In the genomic region with DNA sequence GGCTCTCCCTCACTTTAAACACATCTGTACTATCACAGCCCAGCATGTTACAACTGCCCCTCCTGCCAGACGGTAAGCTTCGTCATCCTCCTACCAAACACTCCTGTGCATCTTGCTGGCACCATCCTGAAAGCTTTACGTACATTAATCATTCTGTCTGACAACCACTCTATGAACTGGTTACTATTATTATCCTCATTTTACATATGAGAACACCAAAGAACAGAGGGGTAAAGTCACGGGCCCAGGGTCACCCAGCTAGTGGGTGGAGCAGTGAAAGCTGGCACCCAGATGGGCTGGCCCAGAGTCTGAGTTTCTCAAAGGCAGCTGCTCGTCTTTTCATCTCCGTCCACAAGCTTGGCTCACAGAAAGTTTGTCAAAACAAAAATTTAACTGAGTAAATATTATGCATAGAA, we compare ENCODE assay signal across 10 cellular contexts. TPM values are rescaled to one million over a fixed set of nuclear protein-coding genes. Genes with fewer than 3 reads are reported as not detected.
DNase-seq lines count a peak whose midpoint lies in the region; TF ChIP-seq lines count a peak whose summit lies in the region.
"Had no signal": no experiment of that assay in that cellular context is flagged by ENCODE, and none has a peak within 500 bp of the region (broad histone marks: within the 10 kb centered on the region; RNA-seq: fewer than 3 reads in every experiment).

No MANE protein-coding gene starts in this region.

- H3K27ac ChIP-seq in RWPE1 (peak overlapping the region; percentile 98), prostate gland (peak overlapping the region; percentile 83 to 87), MM.1S (ENCODE audit: low read length) (no peak overlapping the region)
- H3K27ac ChIP-seq: SK-N-MC had no signal

- in situ Hi-C loops in ACHN (cut with HindIII; ENCODE audit: low pct_ligation_motif_present, low pct_unique_long_range_greater_than_20kb, low sequenced_read_pairs): no loop called here

- H3K27me3 ChIP-seq in prostate gland (replicated peaks; ENCODE audit: insufficient read depth): no peaks in the 10 kb centered on the region
- no peaks in the 10 kb centered on the region for H3K27me3 ChIP-seq in MM.1S (replicated peaks; ENCODE audit: insufficient read depth, low read length)
- H3K27me3 ChIP-seq: esophagus muscularis mucosa had no signal

- H3K9me3 ChIP-seq in prostate gland: no peaks in the 10 kb centered on the region
- no peaks in the 10 kb centered on the region for H3K9me3 ChIP-seq in MM.1S (replicated peaks; ENCODE audit: insufficient read depth, low read length)
- H3K9me3 ChIP-seq: esophagus muscularis mucosa had no signal

- no peaks in the 10 kb centered on the region for H3K36me3 ChIP-seq in prostate gland
- H3K36me3 ChIP-seq in MM.1S (replicated peaks; ENCODE audit: insufficient read depth, low read length): no peaks in the 10 kb centered on the region

- TF ChIP-seq CTCF in RWPE1 (conservative IDR thresholded peaks at IDR 0.05; ENCODE audit: low read depth) (no peak), epithelial cell of esophagus (IDR thresholded peaks at IDR 0.05; ENCODE audit: insufficient read depth, low read depth, low read length, missing control alignments) (no peak), prostate gland (IDR thresholded peaks at IDR 0.05) (no peak), MM.1S (IDR thresholded peaks at IDR 0.05; ENCODE audit: low read length) (no peak)

- peaks cover 1% of the 10 kb centered on the region for H3K4me1 ChIP-seq in prostate gland (replicated peaks)
- no peaks in the 10 kb centered on the region; the same call in 1 of the 2 replicates for H3K4me1 ChIP-seq in MM.1S (ENCODE audit: low read length)

- H3K4me2 ChIP-seq in MM.1S (ENCODE audit: low read depth, low read length): no peak overlapping the region

- WGBS in prostate gland: 55% methylated on average over 6 of the region's 6 CpGs

- intact Hi-C loops in prostate gland (cut with DNase I): loop anchor here (10.0 kb wide), 1 partner anchor 57 kb away; the partner anchor contains the start of gene BAIAP2L2

- no peak for TF ChIP-seq POLR2A in prostate gland (IDR thresholded peaks at IDR 0.05)

- peak; percentile 87 for DNase-seq in DMS 273 (lab: John Stamatoyannopoulos, UW; ENCODE audit: unreplicated experiment)
- DNase-seq in RWPE1 (ENCODE audit: low spot score): peak; percentile 70
- peak; percentile 98 for DNase-seq in epithelial cell of esophagus (ENCODE audit: low read depth)
- no peak for DNase-seq in prostate gland (ENCODE audit: low spot score)
- DNase-seq in ACHN: no peak
- DNase-seq in MM.1S: no peak
- no peak for DNase-seq in activated naive CD4-positive, alpha-beta T cell treated with Interleukin-2 at 50 U/mL for 16 hours
- no peak for DNase-seq in NCI-H1048 (lab: John Stamatoyannopoulos, UW)

- H3K4me3 ChIP-seq in epithelial cell of esophagus (ENCODE audit: low read length) (no peak overlapping the region), prostate gland (no peak overlapping the region), MM.1S (ENCODE audit: low read length) (no peak overlapping the region)
- H3K4me3 ChIP-seq: esophagus muscularis mucosa, SK-N-MC had no signal

- no peak overlapping the region for H2AFZ ChIP-seq in MM.1S (ENCODE audit: low read length)

- CTCF ChIA-PET in RWPE1 (lab: Yijun Ruan, JAX): no interaction called here

- no peaks in the 10 kb centered on the region for H3K9me2 ChIP-seq in MM.1S (replicated peaks; ENCODE audit: insufficient read depth, low read length)

- H3K9ac ChIP-seq in MM.1S (ENCODE audit: low read length): no peak overlapping the region

- H3K79me2 ChIP-seq in MM.1S (ENCODE audit: low read length): no peaks in the 10 kb centered on the region

- POLR2A ChIA-PET in RWPE1 (lab: Yijun Ruan, JAX; ENCODE audit: low non-redundant PET): interaction anchor here (0.5 to 0.8 kb wide), 3 partner anchors 17 to 143 kb away, joined by 3 to 6 read pairs (median 3); no protein-coding TSS in a partner anchor

- H3F3A ChIP-seq in MM.1S (ENCODE audit: insufficient read depth, low read length): 0 out of 2 replicates have a peak, but pooled peaks cover under 1% of the 10 kb centered on the region

- H4K20me1 ChIP-seq in MM.1S (ENCODE audit: insufficient read depth, low read length): no peaks in the 10 kb centered on the region

RNA-seq across cellular contexts. Expression of gene PLA2G6, which starts 9.6 kb away (rescaled TPM):
- 100 to 1,000 TPM in 1 of 2 donors, 10 to 100 TPM in 1; 61.5 to 138 TPM for total RNA-seq in prostate gland

RNA-seq across cellular contexts. Expression of gene MAFF, which starts 29.8 kb away (rescaled TPM):
- total RNA-seq in prostate gland: 10 to 100 TPM; 23.6 to 26.0 TPM

Comparison
In these comparisons a context has a peak if more than half of its experiments do, and no peak if none do; other contexts are left out.
1. DNase-seq: peak in DMS 273 (single experiment), RWPE1 (single experiment) and epithelial cell of esophagus (single experiment); none in prostate gland (single experiment), ACHN (single experiment), MM.1S (single experiment), activated naive CD4-positive, alpha-beta T cell treated with Interleukin-2 at 50 U/mL for 16 hours (single experiment) and NCI-H1048 (single experiment).